Comparison of ENCODE assay signal across 8 cellular contexts in the genomic region with DNA sequence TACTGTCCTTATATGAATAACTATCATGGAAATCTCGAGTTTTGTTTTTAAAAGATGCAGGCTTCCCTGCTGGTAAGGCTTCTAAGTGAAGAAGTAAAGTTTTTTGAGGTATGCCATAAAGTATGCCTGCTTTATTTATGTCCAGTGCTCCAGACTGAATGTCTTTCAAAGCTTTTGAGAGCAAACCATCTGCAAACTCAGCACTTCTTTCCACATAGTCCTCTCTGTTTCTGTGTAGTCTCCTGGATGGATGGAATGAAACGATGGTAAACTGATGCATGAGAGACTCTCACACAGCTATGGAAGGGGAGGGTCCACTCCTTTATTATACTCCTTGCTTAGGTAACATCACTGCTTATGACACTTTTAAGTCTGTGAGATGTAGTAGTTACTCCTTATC.
"Had no signal": no experiment of that assay in that cellular context is flagged by ENCODE, and none has a peak within 500 bp of the region (broad histone marks: within the 10 kb centered on the region; RNA-seq: fewer than 3 reads in every experiment).

No MANE protein-coding gene starts in this region.

- ATAC-seq: HCT116 had no signal

- H3K4me3 Mint-ChIP-seq: IgD-negative memory B cell had no signal

- H3K9ac ChIP-seq: GM23248 had no signal

- H3K27ac ChIP-seq: GM23248, HL-60 had no signal

- H2AFZ ChIP-seq: GM23248 had no signal

- H3K9me3 ChIP-seq: HAP-1 had no signal

- H3K4me3 ChIP-seq: GM23248, HAP-1 had no signal

- DNase-seq: GOT3, H7, KG1 had no signal

- H3K27me3 Mint-ChIP-seq: IgD-negative memory B cell had no signal

- H3K27ac Mint-ChIP-seq: IgD-negative memory B cell had no signal

- H3K36me3 ChIP-seq: HAP-1 had no signal

- H3K4me1 Mint-ChIP-seq: IgD-negative memory B cell had no signal

- H3K9me3 Mint-ChIP-seq: IgD-negative memory B cell had no signal
